Comparison of ENCODE assay signal across 9 cellular contexts in the genomic region with DNA sequence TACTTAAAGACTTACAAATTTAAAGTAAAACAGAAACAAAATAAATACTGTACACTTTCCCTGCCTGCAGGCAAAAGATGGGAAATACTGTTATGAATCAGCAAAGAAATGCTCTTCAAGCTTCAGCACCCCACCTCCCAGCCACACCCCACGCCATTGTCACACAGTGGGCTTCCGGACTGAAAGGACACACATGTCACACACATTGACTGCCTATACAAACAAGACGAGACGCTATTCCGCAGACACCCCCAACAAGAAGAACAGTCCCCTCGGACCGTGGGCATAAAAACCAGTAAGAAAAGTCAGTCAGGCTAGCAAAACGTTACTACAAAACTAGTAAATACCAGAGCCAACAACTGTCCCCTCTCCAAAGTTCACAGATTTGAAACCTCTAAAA. TPM values are rescaled to one million over a fixed set of nuclear protein-coding genes. Genes with fewer than 3 reads are reported as not detected.
A peak's percentile ranks its signal among the peaks of the same experiment; 100 is the strongest.
DNase-seq lines count a peak whose midpoint lies in the region; ATAC-seq and TF ChIP-seq lines count a peak whose summit lies in the region.
"Had no signal": no experiment of that assay in that cellular context is flagged by ENCODE, and none has a peak within 500 bp of the region (broad histone marks: within the 10 kb centered on the region; RNA-seq: fewer than 3 reads in every experiment).

No MANE protein-coding gene starts in this region.

- no peak for TF ChIP-seq POLR2A in esophagus squamous epithelium (IDR thresholded peaks at IDR 0.05)

- no peaks in the 10 kb centered on the region for H3K9me3 ChIP-seq in esophagus squamous epithelium

- peak; percentile 65 for DNase-seq in GM13976 (ENCODE audit: low spot score)
- DNase-seq in activated naive CD8-positive, alpha-beta T cell treated with anti-CD3 and anti-CD28 coated beads, Interleukin-2, amount 50 U/mL, for 24 hours: peak; percentile 36
- DNase-seq in midbrain (lab: John Stamatoyannopoulos, UW): no peak
- no peak for DNase-seq in esophagus squamous epithelium (lab: John Stamatoyannopoulos, UW)
- DNase-seq in cardiac septum (ENCODE audit: low spot score): no peak
- DNase-seq in cerebellum (ENCODE audit: low spot score): no peak
- DNase-seq: hypothalamus had no signal

- H3K36me3 Mint-ChIP-seq in activated naive CD8-positive, alpha-beta T cell treated with anti-CD3 and anti-CD28 coated beads, Interleukin-2, amount 50 U/mL, for 24 hours (ENCODE audit: low read depth): no peaks in the 10 kb centered on the region

- WGBS in esophagus squamous epithelium, 2 donors: 61 to 69% methylated on average over 8 of the region's 8 CpGs

- no peaks in the 10 kb centered on the region for H3K4me1 ChIP-seq in esophagus squamous epithelium

- no peaks in the 10 kb centered on the region for H3K9me3 Mint-ChIP-seq in activated naive CD8-positive, alpha-beta T cell treated with anti-CD3 and anti-CD28 coated beads, Interleukin-2, amount 50 U/mL, for 24 hours

- peak overlapping the region; percentile 47 for H3K4me3 Mint-ChIP-seq in activated naive CD8-positive, alpha-beta T cell treated with anti-CD3 and anti-CD28 coated beads, Interleukin-2, amount 50 U/mL, for 24 hours

- intact Hi-C loops in esophagus squamous epithelium (cut with DNase I): no loop called here
- intact Hi-C loops in cardiac septum (cut with DNase I): no loop called here

- peaks cover 0 to 32% (median 5%) of the 10 kb centered on the region in 3 donors for H3K36me3 ChIP-seq in esophagus squamous epithelium

- no peak overlapping the region for H3K4me3 ChIP-seq in esophagus squamous epithelium

- peak overlapping the region; percentile 24 for H3K27ac Mint-ChIP-seq in activated naive CD8-positive, alpha-beta T cell treated with anti-CD3 and anti-CD28 coated beads, Interleukin-2, amount 50 U/mL, for 24 hours

- H3K27ac ChIP-seq in esophagus squamous epithelium: no peak overlapping the region

- peaks cover 35% of the 10 kb centered on the region for H3K4me1 Mint-ChIP-seq in activated naive CD8-positive, alpha-beta T cell treated with anti-CD3 and anti-CD28 coated beads, Interleukin-2, amount 50 U/mL, for 24 hours

- ATAC-seq in GM21367 (IDR thresholded peaks at IDR 0.05; ENCODE audit: unreplicated experiment) (peak; percentile 95), HG03460 (IDR thresholded peaks at IDR 0.05; ENCODE audit: unreplicated experiment) (peak; percentile 98)
- peak; percentile 71 for ATAC-seq in activated naive CD8-positive, alpha-beta T cell treated with anti-CD3 and anti-CD28 coated beads, Interleukin-2, amount 50 U/mL, for 24 hours

- no peaks in the 10 kb centered on the region for H3K27me3 Mint-ChIP-seq in activated naive CD8-positive, alpha-beta T cell treated with anti-CD3 and anti-CD28 coated beads, Interleukin-2, amount 50 U/mL, for 24 hours

- no peak for TF ChIP-seq CTCF in GM13976 (IDR thresholded peaks at IDR 0.05; ENCODE audit: borderline replicate concordance, control extremely low read depth, extremely low read depth, insufficient read depth, missing control alignments)
- no peak for TF ChIP-seq CTCF in esophagus squamous epithelium (IDR thresholded peaks at IDR 0.05)

- H3K27me3 ChIP-seq in esophagus squamous epithelium: no peaks in the 10 kb centered on the region

- in situ Hi-C loops in GM13976 (cut with MboI; ENCODE audit: low sequenced_read_pairs, unreplicated experiment): no loop called here

RNA-seq across cellular contexts. Expression of a gene that starts 22.2 kb away (rescaled TPM):
- total RNA-seq in esophagus squamous epithelium: 10 to 100 TPM; 17.0 to 28.6 (median 22.1) TPM
- 12.5 TPM for total RNA-seq in cardiac septum
- 8.1 TPM for total RNA-seq in cerebellum

Comparison
In these comparisons a context has a peak if more than half of its experiments do, and no peak if none do; other contexts are left out.
1. DNase-seq: peak in GM13976 (single experiment) and activated naive CD8-positive, alpha-beta T cell treated with anti-CD3 and anti-CD28 coated beads, Interleukin-2, amount 50 U/mL, for 24 hours (single experiment); none in midbrain (single experiment), esophagus squamous epithelium (single experiment), cardiac septum (single experiment) and cerebellum (single experiment).
2. Peak in every context shown above with its lines, with median percentiles within 50 percentile points of each other: ATAC-seq.